Comparison of ENCODE assay signal across 2 cellular contexts in the genomic region with DNA sequence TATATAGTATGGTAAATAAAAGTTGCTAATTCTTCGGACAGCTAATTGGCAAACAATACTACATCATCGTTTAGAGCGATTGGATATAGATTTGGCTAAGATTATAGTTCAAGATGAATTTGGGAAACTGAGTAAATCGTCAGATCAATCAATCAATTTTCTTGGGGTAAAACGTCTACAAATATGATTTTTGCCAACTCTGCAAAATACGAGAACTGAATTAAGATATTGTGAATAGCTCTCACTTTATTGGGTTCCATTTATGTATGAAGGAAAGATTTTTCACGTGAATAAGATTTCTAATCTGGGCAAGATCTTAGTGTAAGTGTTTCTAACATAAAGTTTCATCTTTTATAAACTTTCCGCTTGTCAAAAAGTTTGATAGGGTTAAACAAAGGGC.
A peak's percentile ranks its signal among the peaks of the same experiment; 100 is the strongest.
TF ChIP-seq lines count a peak whose summit lies in the region.

No MANE protein-coding gene starts in this region.

TF ChIP-seq in HepG2, 621 proteins besides CTCF, POLR2A, EP300 and RAD21:
- TF ChIP-seq MAFK (conservative IDR thresholded peaks at IDR 0.05 in 1 of 2, IDR thresholded peaks at IDR 0.05 in 1 of 2; ENCODE audit: low read length in 2 of 2), result peak; percentile 88 to 93
- no peak for TF ChIP-seq ZNF724P (CRISPR knock-in tag; IDR thresholded peaks at IDR 0.05; ENCODE audit: borderline replicate concordance)
- no peak for TF ChIP-seq ZNF780A (CRISPR knock-in tag; IDR thresholded peaks at IDR 0.05)
- TF ChIP-seq MAFF (IDR thresholded peaks at IDR 0.05; ENCODE audit: low read depth, low read length), result peak; percentile 90
- TF ChIP-seq GTF3A (CRISPR knock-in tag; conservative IDR thresholded peaks at IDR 0.05), result no peak
- TF ChIP-seq, protein P1, sequence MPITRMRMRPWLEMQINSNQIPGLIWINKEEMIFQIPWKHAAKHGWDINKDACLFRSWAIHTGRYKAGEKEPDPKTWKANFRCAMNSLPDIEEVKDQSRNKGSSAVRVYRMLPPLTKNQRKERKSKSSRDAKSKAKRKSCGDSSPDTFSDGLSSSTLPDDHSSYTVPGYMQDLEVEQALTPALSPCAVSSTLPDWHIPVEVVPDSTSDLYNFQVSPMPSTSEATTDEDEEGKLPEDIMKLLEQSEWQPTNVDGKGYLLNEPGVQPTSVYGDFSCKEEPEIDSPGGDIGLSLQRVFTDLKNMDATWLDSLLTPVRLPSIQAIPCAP (CRISPR knock-in tag; IDR thresholded peaks at IDR 0.05; ENCODE audit: low read depth), result no peak

TF ChIP-seq in H1, 55 proteins besides CTCF, POLR2A, EP300 and RAD21:
- no peak for TF ChIP-seq POLR2AphosphoS5 (IDR thresholded peaks at IDR 0.05; ENCODE audit: low read depth, low read length)
- TF ChIP-seq MAFK (IDR thresholded peaks at IDR 0.05; ENCODE audit: low read depth, low read length), result 0 out of 2 replicates have a peak, but pooled peaks have one; percentile 17
